In the genomic region with DNA sequence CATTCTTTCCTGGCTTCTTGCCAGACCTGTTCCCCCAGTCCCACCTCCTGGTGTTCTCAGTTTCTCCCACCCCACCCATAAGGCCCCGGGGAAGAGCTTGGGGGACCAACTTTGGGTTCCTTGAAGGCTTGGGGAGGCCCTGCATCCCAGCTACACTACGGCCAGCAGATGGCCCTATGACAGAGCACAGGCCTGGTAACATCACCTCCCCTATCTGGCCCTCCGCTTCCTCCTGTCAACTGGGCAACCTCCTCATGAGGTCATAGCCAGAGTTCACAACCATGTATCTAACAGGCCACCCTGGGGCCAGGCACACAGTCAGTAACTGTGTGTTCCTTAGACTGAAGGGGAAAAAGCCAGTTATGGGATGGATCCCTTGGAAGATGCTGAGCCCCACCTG, we compare ENCODE assay signal across 14 cellular contexts. TPM values are rescaled to one million over a fixed set of nuclear protein-coding genes. Genes with fewer than 3 reads are reported as not detected.
DNase-seq lines count a peak whose midpoint lies in the region; ATAC-seq and TF ChIP-seq lines count a peak whose summit lies in the region.
"Had no signal": no experiment of that assay in that cellular context is flagged by ENCODE, and none has a peak within 500 bp of the region (broad histone marks: within the 10 kb centered on the region; RNA-seq: fewer than 3 reads in every experiment).

No MANE protein-coding gene starts in this region.

- H3K27me3 ChIP-seq in OCI-LY1 (ENCODE audit: insufficient read depth, low read length) (peaks cover 6% of the 10 kb centered on the region; the same call in 1 of the 2 replicates), brain microvascular endothelial cell (replicated peaks) (no peaks in the 10 kb centered on the region), neural progenitor cell (no peaks in the 10 kb centered on the region), lower lobe of right lung (ENCODE audit: low read depth) (no peaks in the 10 kb centered on the region)

- no peak overlapping the region for H3K9ac ChIP-seq in OCI-LY1 (ENCODE audit: low read length)
- no peak overlapping the region for H3K9ac ChIP-seq in neural progenitor cell

- H3K4me3 ChIP-seq in OCI-LY1 (ENCODE audit: low read depth, low read length, poor library complexity, severe bottlenecking) (no peak overlapping the region), brain microvascular endothelial cell (ENCODE audit: low read depth, low read length) (no peak overlapping the region), neural progenitor cell (no peak overlapping the region), lower lobe of right lung (no peak overlapping the region)
- H3K4me3 ChIP-seq: skin epidermis had no signal

- H3K36me3 ChIP-seq in OCI-LY1 (ENCODE audit: insufficient read depth, low read length) (no peaks in the 10 kb centered on the region), brain microvascular endothelial cell (replicated peaks) (no peaks in the 10 kb centered on the region), neural progenitor cell (no peaks in the 10 kb centered on the region), lower lobe of right lung (no peaks in the 10 kb centered on the region)

- H3K27ac Mint-ChIP-seq in neural progenitor cell = no peak overlapping the region
- H3K27ac Mint-ChIP-seq: activated CD4-positive, alpha-beta T cell treated with anti-CD3 and anti-CD28 coated beads for 36 hours; activated naive CD8-positive, alpha-beta T cell; memory B cell; stimulated activated memory B cell treated with anti-CD40 and anti-IgM and Interleukin-4, amounts not matched to agents 10 μg/mL and 1 μg/mL and 100 μg/mL, for 72 hours had no signal

- no peak overlapping the region for H3K4me3 Mint-ChIP-seq in neural progenitor cell
- H3K4me3 Mint-ChIP-seq: activated CD4-positive, alpha-beta T cell treated with anti-CD3 and anti-CD28 coated beads for 36 hours; activated naive CD8-positive, alpha-beta T cell; memory B cell; stimulated activated memory B cell treated with anti-CD40 and anti-IgM and Interleukin-4, amounts not matched to agents 10 μg/mL and 1 μg/mL and 100 μg/mL, for 72 hours had no signal

- in situ Hi-C loops in brain microvascular endothelial cell (cut with HindIII; ENCODE audit: low pct_ligation_motif_present, low sequenced_read_pairs) = no loop called here

- H3K36me3 Mint-ChIP-seq in neural progenitor cell = no peaks in the 10 kb centered on the region
- H3K36me3 Mint-ChIP-seq: activated naive CD8-positive, alpha-beta T cell; memory B cell; stimulated activated memory B cell treated with anti-CD40 and anti-IgM and Interleukin-4, amounts not matched to agents 10 μg/mL and 1 μg/mL and 100 μg/mL, for 72 hours had no signal

- ATAC-seq in lower lobe of right lung = no peak
- ATAC-seq in HG03095 (IDR thresholded peaks at IDR 0.05; ENCODE audit: unreplicated experiment) = no peak
- ATAC-seq in HG03135 (IDR thresholded peaks at IDR 0.05; ENCODE audit: unreplicated experiment) = no peak
- ATAC-seq: activated CD4-positive, alpha-beta T cell treated with anti-CD3 and anti-CD28 coated beads for 36 hours; stimulated activated memory B cell treated with anti-CD40 and anti-IgM and Interleukin-4, amounts not matched to agents 10 μg/mL and 1 μg/mL and 100 μg/mL, for 72 hours had no signal

- peak; percentile 39 for TF ChIP-seq CTCF in GM12874 (IDR thresholded peaks at IDR 0.05; ENCODE audit: insufficient read depth, low read depth, low read length)
- peak; percentile 39 for TF ChIP-seq CTCF in OCI-LY1 (IDR thresholded peaks at IDR 0.05; ENCODE audit: low read length)
- TF ChIP-seq CTCF in brain microvascular endothelial cell (IDR thresholded peaks at IDR 0.05; ENCODE audit: low read depth, low read length, missing control alignments) = peak; percentile 57
- TF ChIP-seq CTCF in neural progenitor cell (IDR thresholded peaks at IDR 0.05) = peak; percentile 37
- TF ChIP-seq CTCF in lower lobe of right lung (IDR thresholded peaks at IDR 0.05) = no peak

- H3K4me2 ChIP-seq in OCI-LY1 (ENCODE audit: low read length) (no peak overlapping the region), neural progenitor cell (no peak overlapping the region)

- intact Hi-C loops in posterior vena cava (cut with DNase I) = loop anchor here (5.0 to 10.0 kb wide), 2 partner anchors 75 to 867 kb away; no protein-coding TSS in a partner anchor
- intact Hi-C loops in lower lobe of right lung (cut with DNase I) = no loop called here

- no peaks in the 10 kb centered on the region for H3K9me2 ChIP-seq in OCI-LY1 (ENCODE audit: low read depth, low read length)

- H3K9me3 Mint-ChIP-seq in neural progenitor cell = no peaks in the 10 kb centered on the region
- H3K9me3 Mint-ChIP-seq: memory B cell; stimulated activated memory B cell treated with anti-CD40 and anti-IgM and Interleukin-4, amounts not matched to agents 10 μg/mL and 1 μg/mL and 100 μg/mL, for 72 hours had no signal

- DNase-seq in brain microvascular endothelial cell (no peak), neural progenitor cell (ENCODE audit: low spot score) (peak; percentile 32), posterior vena cava (ENCODE audit: low spot score) (no peak), lower lobe of right lung (no peak)
- DNase-seq: activated CD4-positive, alpha-beta T cell treated with anti-CD3 and anti-CD28 coated beads for 36 hours had no signal

- H3K4me1 ChIP-seq in OCI-LY1 (ENCODE audit: insufficient read depth, low read length, severe bottlenecking) = no peaks in the 10 kb centered on the region
- peaks cover 3% of the 10 kb centered on the region for H3K4me1 ChIP-seq in neural progenitor cell
- no peaks in the 10 kb centered on the region for H3K4me1 ChIP-seq in lower lobe of right lung

- no peak overlapping the region for H2AFZ ChIP-seq in OCI-LY1 (ENCODE audit: low read length)
- no peak overlapping the region for H2AFZ ChIP-seq in neural progenitor cell (replicated peaks)

- H3K27ac ChIP-seq in OCI-LY1 (ENCODE audit: low read depth, low read length, poor library complexity, severe bottlenecking) = no peak overlapping the region
- H3K27ac ChIP-seq in brain microvascular endothelial cell = no peak overlapping the region
- no peak overlapping the region for H3K27ac ChIP-seq in neural progenitor cell
- no peak overlapping the region for H3K27ac ChIP-seq in lower lobe of right lung
- H3K27ac ChIP-seq: epithelial cell of prostate, skin epidermis had no signal

- H3K9me3 ChIP-seq in OCI-LY1 (ENCODE audit: low read length) (no peaks in the 10 kb centered on the region), neural progenitor cell (ENCODE audit: low read depth) (no peaks in the 10 kb centered on the region), lower lobe of right lung (no peaks in the 10 kb centered on the region)

- H3K4me1 Mint-ChIP-seq in neural progenitor cell = peaks cover 17% of the 10 kb centered on the region
- H3K4me1 Mint-ChIP-seq: activated CD4-positive, alpha-beta T cell treated with anti-CD3 and anti-CD28 coated beads for 36 hours had no signal

- H3K27me3 Mint-ChIP-seq in neural progenitor cell (ENCODE audit: insufficient read depth, low read depth) = peaks cover 4% of the 10 kb centered on the region
- H3K27me3 Mint-ChIP-seq: activated CD4-positive, alpha-beta T cell treated with anti-CD3 and anti-CD28 coated beads for 36 hours; activated naive CD8-positive, alpha-beta T cell had no signal

- no peaks in the 10 kb centered on the region for H4K20me1 ChIP-seq in OCI-LY1 (ENCODE audit: insufficient read depth, low read length)
- no peaks in the 10 kb centered on the region for H4K20me1 ChIP-seq in neural progenitor cell (ENCODE audit: low read depth)

- no peaks in the 10 kb centered on the region for H3K79me2 ChIP-seq in OCI-LY1 (ENCODE audit: insufficient read depth, low read length)
- no peaks in the 10 kb centered on the region for H3K79me2 ChIP-seq in neural progenitor cell (ENCODE audit: low read depth)

- H3F3A ChIP-seq in OCI-LY1 (ENCODE audit: insufficient read depth, low read length) = no peaks in the 10 kb centered on the region
- H3F3A ChIP-seq in neural progenitor cell (ENCODE audit: low read depth) = no peaks in the 10 kb centered on the region

RNA-seq across cellular contexts. Expression of a gene that starts 31.4 kb away (rescaled TPM):
- total RNA-seq in neural progenitor cell (ENCODE audit: low replicate concordance) (1.2 and 5.4 TPM in 2 replicates), posterior vena cava (1 to 10 TPM in 1 of 2 donors, under 1 TPM in 1; 0.71 to 1.3 TPM), lower lobe of right lung (3.3 TPM)

RNA-seq across cellular contexts. Expression of a gene that starts 43.7 kb away (rescaled TPM):
- total RNA-seq in neural progenitor cell (ENCODE audit: low replicate concordance) (78.8 and 98.2 TPM in 2 replicates), posterior vena cava (100 to 1,000 TPM in 1 of 2 donors, 10 to 100 TPM in 1; 98.5 to 105 TPM), lower lobe of right lung (100 TPM)

RNA-seq across cellular contexts. Expression of a gene that starts 52.2 kb away (rescaled TPM):
- total RNA-seq in neural progenitor cell (ENCODE audit: low replicate concordance) = 24.8 and 46.5 TPM in 2 replicates
- total RNA-seq in posterior vena cava = 10 to 100 TPM; 25.5 to 26.1 TPM
- total RNA-seq in lower lobe of right lung = 29.2 TPM
